8 cellular contexts compared by ENCODE assay signal in genomic region chr2:26970244-26970927, GRCh38. TPM values are rescaled to one million over a fixed set of nuclear protein-coding genes. Genes with fewer than 3 reads are reported as not detected.
DNase-seq lines count a peak whose midpoint lies in the region; ATAC-seq, FAIRE-seq and TF ChIP-seq lines count a peak whose summit lies in the region.

Gene MAPRE3, plus strand, starts transcription at chr2:26970637. Its CDS starts 51,582 bp downstream, at chr2:27022219.

- H3K27ac Mint-ChIP-seq in HFFc6 = peak within 1 kb of the TSS; percentile 77
- H3K27ac Mint-ChIP-seq in T-cell = peak within 1 kb of the TSS; percentile 63 to 77

- DNase-seq in HFFc6 = peak; percentile 31
- peak; percentile 89 for DNase-seq in NCI-H1417 treated with DMSO at 0.1 percent for 48 hours (lab: John Stamatoyannopoulos, UW)
- peak; percentile 55 to 91 (median 77) for DNase-seq in T-cell
- peak; percentile 79 to 93 (median 84) for DNase-seq in heart left ventricle
- DNase-seq in pancreas = peak; percentile 78 to 93 (median 85)

- no peaks in the 10 kb centered on the region for H3F3A ChIP-seq in DOHH2 (ENCODE audit: control insufficient read depth, insufficient read depth)

- H3K4me1 ChIP-seq in DOHH2 (ENCODE audit: control insufficient read depth, low read length) = peaks cover 7% of the 10 kb centered on the region
- peaks cover 0 to 33% (median 22%) of the 10 kb centered on the region in 12 donors for H3K4me1 ChIP-seq in heart left ventricle
- peaks cover 0 to 13% (median 5%) of the 10 kb centered on the region in 3 donors for H3K4me1 ChIP-seq in pancreas
- peaks cover 3% of the 10 kb centered on the region for H3K4me1 ChIP-seq in thymus (ENCODE audit: control insufficient read depth, insufficient read depth, low read length)

- H3K4me1 Mint-ChIP-seq in HFFc6 (ENCODE audit: low read depth) = peaks cover 31% of the 10 kb centered on the region
- peaks cover 20 to 30% (median 23%) of the 10 kb centered on the region in 3 donors for H3K4me1 Mint-ChIP-seq in T-cell

- H3K9me3 ChIP-seq in DOHH2 (ENCODE audit: control insufficient read depth, insufficient read depth, low read length) (no peaks in the 10 kb centered on the region), heart left ventricle (no peaks in the 10 kb centered on the region), pancreas (no peaks in the 10 kb centered on the region), thymus (ENCODE audit: control insufficient read depth) (no peaks in the 10 kb centered on the region)

- peak in 1 of 2 donors; percentile 34 for TF ChIP-seq POLR2A in heart left ventricle (IDR thresholded peaks at IDR 0.05)

- H3K9me3 Mint-ChIP-seq in HFFc6 (no peaks in the 10 kb centered on the region), T-cell (no peaks in the 10 kb centered on the region)

- H3K27ac ChIP-seq in DOHH2 (ENCODE audit: low read depth, low read length) = no peak within 1 kb of the TSS
- no peak within 1 kb of the TSS for H3K27ac ChIP-seq in adipose tissue (ENCODE audit: low read depth, low read length)
- peak within 1 kb of the TSS in 11 of 12 donors; percentile 58 to 86 (median 72) for H3K27ac ChIP-seq in heart left ventricle
- H3K27ac ChIP-seq in pancreas = peak within 1 kb of the TSS in 3 of 4 donors; percentile 33 to 52 (median 38)
- peak within 1 kb of the TSS; percentile 76 for H3K27ac ChIP-seq in thymus (ENCODE audit: low read depth)

- no peak for FAIRE-seq in pancreas (lab: Jason Lieb, UNC)

- peaks cover 44% of the 10 kb centered on the region for H3K27me3 ChIP-seq in DOHH2 (ENCODE audit: control insufficient read depth, low read length)
- no peaks in the 10 kb centered on the region for H3K27me3 ChIP-seq in heart left ventricle
- H3K27me3 ChIP-seq in pancreas = no peaks in the 10 kb centered on the region
- peaks cover 34% of the 10 kb centered on the region for H3K27me3 ChIP-seq in thymus (ENCODE audit: control insufficient read depth, insufficient read depth)

- H3K36me3 Mint-ChIP-seq in HFFc6 (ENCODE audit: low read depth) = no peaks in the 10 kb centered on the region
- H3K36me3 Mint-ChIP-seq in T-cell = no peaks in the 10 kb centered on the region

- ATAC-seq in T-cell (replicated peaks in 1 of 4) (peak; percentile 87 to 92 (median 88)), heart left ventricle (peak; percentile 76 to 97 (median 93)), pancreas (peak; percentile 96 to 97 (median 97))

- H4K20me1 ChIP-seq in DOHH2 (ENCODE audit: control insufficient read depth, insufficient read depth, low read depth, low read length) = no peaks in the 10 kb centered on the region

- CTCF ChIA-PET in T-cell (lab: Charles Lee) = interaction anchor here (0.6 kb wide), 2 partner anchors 15 to 80 kb away, joined by 3 read pairs; no protein-coding TSS in a partner anchor

- H3K9me2 ChIP-seq in DOHH2 (replicated peaks; ENCODE audit: control insufficient read depth, low read length) = no peaks in the 10 kb centered on the region

- H3K27me3 Mint-ChIP-seq in HFFc6 (ENCODE audit: insufficient read depth) = peaks cover 27% of the 10 kb centered on the region
- H3K27me3 Mint-ChIP-seq in T-cell = peaks cover 13 to 27% of the 10 kb centered on the region in 2 donors

- intact Hi-C loops in heart left ventricle (cut with DNase I) = loop anchor here in 1 of 10 donors (1.0 kb wide), 1 partner anchor 80 kb away; no protein-coding TSS in a partner anchor
- intact Hi-C loops in pancreas (cut with DNase I) = no loop called here

- POLR2A ChIA-PET in T-cell (lab: Charles Lee) = interaction anchor here in 1 of 2 donors (0.5 kb wide), 1 partner anchor 101 kb away, joined by 4 read pairs; no protein-coding TSS in a partner anchor

- H3K79me2 ChIP-seq in DOHH2 (ENCODE audit: control insufficient read depth, low read length) = no peaks in the 10 kb centered on the region

- TF ChIP-seq CTCF in DOHH2 (IDR thresholded peaks at IDR 0.05; ENCODE audit: low read depth, low read length, poor library complexity, severe bottlenecking) (no peak), HFFc6 (IDR thresholded peaks at IDR 0.05) (no peak), heart left ventricle (IDR thresholded peaks at IDR 0.05) (no peak), pancreas (IDR thresholded peaks at IDR 0.05) (no peak)

- peak within 1 kb of the TSS; percentile 66 for H3K4me2 ChIP-seq in DOHH2 (ENCODE audit: low read length)

- H3K4me3 Mint-ChIP-seq in HFFc6 = peak within 1 kb of the TSS; percentile 89
- peak within 1 kb of the TSS; percentile 84 to 92 (median 85) for H3K4me3 Mint-ChIP-seq in T-cell

- 0 to 1% (median 1%) methylated on average over 45 to 69 of the region's 69 CpGs for WGBS in adipose tissue, 3 donors
- 0 to 1% (median 0%) methylated on average over 38 to 69 of the region's 69 CpGs for WGBS in heart left ventricle, 4 donors
- 0% methylated on average over 39 to 69 of the region's 69 CpGs for WGBS in pancreas, 2 donors
- under 1% methylated on average over 69 of the region's 69 CpGs for WGBS in thymus

- H3K36me3 ChIP-seq in DOHH2 (ENCODE audit: control insufficient read depth, low read length) (no peaks in the 10 kb centered on the region), heart left ventricle (no peaks in the 10 kb centered on the region), pancreas (no peaks in the 10 kb centered on the region), thymus (ENCODE audit: control insufficient read depth, insufficient read depth) (no peaks in the 10 kb centered on the region)

- H3K4me3 ChIP-seq in DOHH2 (ENCODE audit: low read length) = peak within 1 kb of the TSS; percentile 60
- H3K4me3 ChIP-seq in heart left ventricle = peak within 1 kb of the TSS; percentile 64 to 96 (median 84)
- H3K4me3 ChIP-seq in pancreas = peak within 1 kb of the TSS; percentile 70 to 92 (median 86)
- peak within 1 kb of the TSS; percentile 63 for H3K4me3 ChIP-seq in thymus (ENCODE audit: low read length)

RNA-seq across cellular contexts. Expression of gene MAPRE3, which starts in this region (rescaled TPM):
- 10 to 100 TPM; 17.0 to 20.4 (median 17.7) TPM for total RNA-seq in HFFc6 (2021; fragmentation: NEBNext Ultra II Directional; extraction: Animal tissue kit (Norgen Biotek cat#: 25700))
- total RNA-seq in T-cell (1 to 10 TPM; 4.0 to 5.1 (median 4.7) TPM), heart left ventricle (10 to 100 TPM; 27.4 to 55.2 (median 42.3) TPM), pancreas (10 to 100 TPM in 2 of 6 donors, 1 to 10 TPM in 4; 4.7 to 10.9 (median 8.2) TPM)
- polyA plus RNA-seq in adipose tissue (10 to 100 TPM; 12.6 to 44.6 (median 23.8) TPM), heart left ventricle (10 to 100 TPM; 28.7 to 65.0 TPM), pancreas (10 to 100 TPM; 35.7 to 56.8 TPM), thymus (17.0 TPM)

Comparison
In these comparisons a context has a peak if more than half of its experiments do, and no peak if none do; other contexts are left out.
1. H3K27ac ChIP-seq: peak in heart left ventricle (11 of 12), pancreas (3 of 4) and thymus (single experiment); none in DOHH2 (single experiment) and adipose tissue (single experiment).
2. DNase-seq: peak in every context shown above with its lines; median percentile 89 in NCI-H1417 treated with DMSO at 0.1 percent for 48 hours; 85 in pancreas; 84 in heart left ventricle; 77 in T-cell; 31 in HFFc6.
3. Peak in every context shown above with its lines, with median percentiles within 50 percentile points of each other: H3K4me3 ChIP-seq and ATAC-seq.